ENCODE assay signal across 24 cellular contexts in genomic region chr4:182854466-182854865, GRCh38.
"Had no signal": no experiment of that assay in that cellular context is flagged by ENCODE, and none has a peak within 500 bp of the region (broad histone marks: within the 10 kb centered on the region; RNA-seq: fewer than 3 reads in every experiment).

No MANE protein-coding gene starts in this region.

- H3K36me3 ChIP-seq: colonic mucosa, gastrocnemius medialis, heart left ventricle, neural progenitor cell, tibial artery had no signal

- H3K79me2 ChIP-seq: hepatocyte, parathyroid adenoma had no signal

- H3K9ac ChIP-seq: neural progenitor cell, parathyroid adenoma had no signal

- H3K4me2 ChIP-seq: hepatocyte, neural progenitor cell had no signal

- H3K27me3 ChIP-seq: colonic mucosa, gastrocnemius medialis, heart left ventricle, hepatocyte, neural progenitor cell, testis, tibial artery had no signal

- H3K4me1 ChIP-seq: colonic mucosa, gastrocnemius medialis, neural progenitor cell, parathyroid adenoma, testis, tibial artery had no signal

- H2AFZ ChIP-seq: hepatocyte, neural progenitor cell, parathyroid adenoma had no signal

- ATAC-seq: esophagus mucosa; gastrocnemius medialis; heart left ventricle; left lobe of liver; natural killer cell treated with Interleukin-12 subunit alpha and Interleukin-12 subunit beta and Interleukin-15 and Interleukin-18, amount 100 ng/mL, for 72 hours; sciatic nerve; stimulated activated memory B cell treated with anti-CD40 and anti-IgM and Interleukin-4, amounts not matched to agents 10 μg/mL and 1 μg/mL and 100 μg/mL, for 72 hours; stimulated activated naive CD8-positive, alpha-beta T cell treated with anti-CD3 and anti-CD28 coated beads, Interleukin-15, Interleukin-2, amounts not matched to agents 100 U/mL and 50 U/mL, for 24 hours had no signal

- FAIRE-seq: kidney had no signal

- DNase-seq: colonic mucosa; effector CD8-positive, alpha-beta T cell; endodermal cell; foreskin fibroblast; gastrocnemius medialis; heart left ventricle; kidney; naive B cell; nucleus accumbens; stimulated activated CD4-positive, alpha-beta T cell treated with anti-CD3 and anti-CD28 coated beads, Interleukin-4, amount 100 ng/mL, for 4 hours; stimulated activated naive CD8-positive, alpha-beta T cell treated with anti-CD3 and anti-CD28 coated beads, Interleukin-15, Interleukin-2, amounts not matched to agents 100 U/mL and 50 U/mL, for 24 hours; substantia nigra; testis; tibial artery had no signal

- H3K9me3 ChIP-seq: colonic mucosa, gastrocnemius medialis, testis had no signal

- H3K4me3 ChIP-seq: colonic mucosa, gastrocnemius medialis, heart left ventricle, hepatocyte, lung, neural progenitor cell, testis, tibial artery had no signal

- H3K27ac ChIP-seq: colonic mucosa, epithelial cell of prostate, gastrocnemius medialis, heart left ventricle, hepatocyte, neural progenitor cell, parathyroid adenoma, testis, tibial artery had no signal
